In the genomic region with DNA sequence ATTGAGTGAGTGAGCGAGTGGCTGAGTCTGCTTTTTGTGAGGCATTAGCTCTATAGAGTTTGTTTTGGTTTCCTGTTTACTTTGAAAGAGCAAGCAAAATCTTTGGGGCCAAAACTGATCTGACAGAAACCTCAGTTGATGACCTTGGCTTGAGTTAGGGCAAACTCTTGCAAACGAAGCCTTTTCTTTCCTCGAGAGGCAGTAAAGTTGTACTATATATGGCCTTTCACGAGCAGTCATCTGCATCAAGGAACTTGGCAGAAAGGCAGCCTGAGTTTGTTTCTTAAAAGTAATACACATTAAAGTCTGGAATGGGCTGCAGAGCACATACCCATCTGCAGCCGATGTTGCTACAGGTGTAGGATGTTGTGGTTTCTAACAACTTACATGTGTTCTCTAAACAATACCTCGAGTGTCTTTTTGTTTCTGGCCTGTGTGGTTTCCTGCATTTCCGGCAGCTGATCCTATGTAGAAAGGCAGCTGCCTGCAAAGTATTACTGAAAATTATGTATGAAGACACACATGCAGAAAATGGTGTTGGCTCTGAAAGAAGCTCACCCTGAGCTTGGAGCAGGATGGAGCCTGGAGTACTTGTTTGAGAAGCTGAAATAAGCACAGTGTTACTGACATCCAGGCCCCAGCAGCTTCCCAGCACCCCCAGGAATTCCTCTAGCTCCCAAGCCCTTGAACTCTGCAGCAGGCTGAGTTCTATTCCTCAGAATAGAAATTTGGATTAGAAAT, we compare ENCODE assay signal across 7 cellular contexts.
DNase-seq lines count a peak whose midpoint lies in the region; ATAC-seq lines count a peak whose summit lies in the region.

No MANE protein-coding gene starts in this region.

- peaks cover 0 to 13% (median 11%) of the 10 kb centered on the region in 3 donors for H3K9me3 Mint-ChIP-seq in IgD-negative memory B cell
- peaks cover 15% of the 10 kb centered on the region for H3K9me3 Mint-ChIP-seq in activated naive CD4-positive, alpha-beta T cell treated with anti-CD3 and anti-CD28 coated beads for 36 hours

- CTCF ChIA-PET in activated naive CD4-positive, alpha-beta T cell treated with anti-CD3 and anti-CD28 coated beads for 36 hours (lab: Charles Lee): interaction anchor here (1.2 kb wide), 1 partner anchor 63 kb away, joined by 3 read pairs; no protein-coding TSS in a partner anchor

- DNase-seq in activated naive CD4-positive, alpha-beta T cell treated with anti-CD3 and anti-CD28 coated beads for 36 hours: peak; percentile 60
- no peak for DNase-seq in ACHN
- DNase-seq in GF-D8 (lab: John Stamatoyannopoulos, UW): no peak
- DNase-seq in germinal center (ENCODE audit: low spot score): no peak

- intact Hi-C loops in activated naive CD4-positive, alpha-beta T cell treated with anti-CD3 and anti-CD28 coated beads for 36 hours (cut with micrococcal nuclease): loop anchor here (10.0 kb wide), 1 partner anchor 173 kb away; no protein-coding TSS in a partner anchor

- H3K27me3 Mint-ChIP-seq in IgD-negative memory B cell: peaks cover 15% of the 10 kb centered on the region
- H3K27me3 Mint-ChIP-seq in activated naive CD4-positive, alpha-beta T cell treated with anti-CD3 and anti-CD28 coated beads for 36 hours (ENCODE audit: low read depth): peaks cover 24% of the 10 kb centered on the region

- ATAC-seq in GM18519 (IDR thresholded peaks at IDR 0.05; ENCODE audit: low FRiP score, unreplicated experiment): peak; percentile 94
- peak; percentile 90 for ATAC-seq in GM21529 (IDR thresholded peaks at IDR 0.05; ENCODE audit: unreplicated experiment)

- H3K36me3 Mint-ChIP-seq in IgD-negative memory B cell: peaks cover 1% of the 10 kb centered on the region
- H3K36me3 Mint-ChIP-seq in activated naive CD4-positive, alpha-beta T cell treated with anti-CD3 and anti-CD28 coated beads for 36 hours (ENCODE audit: low read depth): peaks cover 4% of the 10 kb centered on the region

- peak overlapping the region in 2 of 3 donors; percentile 35 to 59 for H3K27ac Mint-ChIP-seq in IgD-negative memory B cell
- H3K27ac Mint-ChIP-seq in activated naive CD4-positive, alpha-beta T cell treated with anti-CD3 and anti-CD28 coated beads for 36 hours: no peak overlapping the region

- in situ Hi-C loops in ACHN (cut with HindIII; ENCODE audit: low pct_ligation_motif_present, low pct_unique_long_range_greater_than_20kb, low sequenced_read_pairs): no loop called here

- peaks cover 11 to 16% (median 13%) of the 10 kb centered on the region in 3 donors for H3K4me1 Mint-ChIP-seq in IgD-negative memory B cell
- H3K4me1 Mint-ChIP-seq in activated naive CD4-positive, alpha-beta T cell treated with anti-CD3 and anti-CD28 coated beads for 36 hours (ENCODE audit: low read depth): peaks cover 19% of the 10 kb centered on the region

- peak overlapping the region; percentile 16 to 82 (median 43) for H3K4me3 Mint-ChIP-seq in IgD-negative memory B cell
- H3K4me3 Mint-ChIP-seq in activated naive CD4-positive, alpha-beta T cell treated with anti-CD3 and anti-CD28 coated beads for 36 hours: no peak overlapping the region
